ENCODE assay signal across 18 cellular contexts in genomic region chr2:138658187-138658894, GRCh38.
DNase-seq lines count a peak whose midpoint lies in the region; ATAC-seq and TF ChIP-seq lines count a peak whose summit lies in the region.
"Had no signal": no experiment of that assay in that cellular context is flagged by ENCODE, and none has a peak within 500 bp of the region (broad histone marks: within the 10 kb centered on the region; RNA-seq: fewer than 3 reads in every experiment).

No MANE protein-coding gene starts in this region.

- H2BK120ac ChIP-seq in H9 (ENCODE audit: low read depth, low read length, poor library complexity, severe bottlenecking) (no peak overlapping the region), mesendoderm (ENCODE audit: low read depth, low read length) (no peak overlapping the region)

- H3K18ac ChIP-seq in H9 (ENCODE audit: insufficient read length, low read depth, low read length) (no peak overlapping the region), mesendoderm (ENCODE audit: low read length) (no peak overlapping the region)

- H2BK5ac ChIP-seq in H9 (ENCODE audit: insufficient read length, low read length), result no peak overlapping the region
- H2BK5ac ChIP-seq in mesendoderm (ENCODE audit: low read length), result no peak overlapping the region

- H3K9ac ChIP-seq in H9 (ENCODE audit: extremely low read depth, insufficient read length, low read length) (no peak overlapping the region), endodermal cell (ENCODE audit: extremely low read depth, low read length, poor library complexity, severe bottlenecking) (no peak overlapping the region), mesendoderm (ENCODE audit: low read length) (no peak overlapping the region)

- no peak overlapping the region for H3T11ph ChIP-seq in H9 (ENCODE audit: low read length)

- H3K4me2 ChIP-seq in H9 (ENCODE audit: insufficient read depth, insufficient read length, low read length) (no peak overlapping the region), mesendoderm (ENCODE audit: low read length) (no peak overlapping the region)

- H3K27ac ChIP-seq in H9 (ENCODE audit: insufficient read length, low read depth, low read length) (no peak overlapping the region), endodermal cell (ENCODE audit: low read depth, low read length) (no peak overlapping the region), mesendoderm (ENCODE audit: low read depth, low read length) (no peak overlapping the region)

- H3K9me3 ChIP-seq in H9 (ENCODE audit: control insufficient read depth, low read depth, low read length), result no peaks in the 10 kb centered on the region
- H3K9me3 ChIP-seq in endodermal cell (ENCODE audit: control insufficient read depth, low read length), result no peaks in the 10 kb centered on the region
- H3K9me3 ChIP-seq: BE2C, HAP-1 had no signal

- no peaks in the 10 kb centered on the region; the same call in 1 of the 2 replicates for H3K27me3 Mint-ChIP-seq in H9 (ENCODE audit: low read depth)
- no peaks in the 10 kb centered on the region for H3K27me3 Mint-ChIP-seq in endodermal cell (ENCODE audit: insufficient read depth)

- 0 out of 2 replicates have a peak overlapping the region, but pooled peaks have one; percentile 9 for H2BK15ac ChIP-seq in H9 (ENCODE audit: low read depth, low read length)
- H2BK15ac ChIP-seq in mesendoderm (replicated peaks; ENCODE audit: low read depth), result no peak overlapping the region

- H3K4me3 ChIP-seq in endodermal cell (ENCODE audit: low read length), result no peak overlapping the region
- no peak overlapping the region for H3K4me3 ChIP-seq in mesendoderm (ENCODE audit: low read length)
- H3K4me3 ChIP-seq: HAP-1 had no signal

- H3K23me2 ChIP-seq in H9 (ENCODE audit: insufficient read length, low read depth, low read length, poor library complexity, severe bottlenecking), result no peaks in the 10 kb centered on the region

- H2AK5ac ChIP-seq in H9 (ENCODE audit: insufficient read length, low read length), result no peak overlapping the region
- no peak overlapping the region for H2AK5ac ChIP-seq in mesendoderm (ENCODE audit: low read length)

- TF ChIP-seq CTCF in H9 (conservative IDR thresholded peaks at IDR 0.05) (peak; percentile 47), endodermal cell (conservative IDR thresholded peaks at IDR 0.05) (peak; percentile 54)

- ATAC-seq in HG02840 (IDR thresholded peaks at IDR 0.05; ENCODE audit: low FRiP score, unreplicated experiment) (no peak), GM18909 (IDR thresholded peaks at IDR 0.05; ENCODE audit: poor library complexity, unreplicated experiment) (no peak)
- ATAC-seq: SK-N-SH treated with all-trans-retinoic acid at 6 μM for 48 hours had no signal

- H3K27me3 ChIP-seq in H9 (ENCODE audit: insufficient read depth, low read length), result no peaks in the 10 kb centered on the region
- no peaks in the 10 kb centered on the region for H3K27me3 ChIP-seq in endodermal cell (ENCODE audit: control insufficient read depth, insufficient read depth, low read length, poor library complexity, severe bottlenecking)
- H3K27me3 ChIP-seq in mesendoderm (ENCODE audit: insufficient read depth, low read length, poor library complexity), result no peaks in the 10 kb centered on the region
- H3K27me3 ChIP-seq: BE2C had no signal

- no peak overlapping the region for H2BK12ac ChIP-seq in H9 (ENCODE audit: insufficient read length, low read depth, low read length)

- H4K91ac ChIP-seq in H9 (ENCODE audit: insufficient read length, low read depth, low read length), result no peak overlapping the region

- H4K5ac ChIP-seq in H9 (ENCODE audit: insufficient read length, low read depth, low read length) (no peak overlapping the region), mesendoderm (ENCODE audit: low read length) (no peak overlapping the region)

- H3K23ac ChIP-seq in H9 (ENCODE audit: insufficient read length, low read depth, low read length) (no peak overlapping the region), mesendoderm (ENCODE audit: low read length) (no peak overlapping the region)

- no peaks in the 10 kb centered on the region for H4K20me1 ChIP-seq in H9 (ENCODE audit: control insufficient read depth, insufficient read depth, insufficient read length)

- H3K79me2 ChIP-seq in H9 (ENCODE audit: insufficient read depth, low read length) (no peaks in the 10 kb centered on the region), mesendoderm (ENCODE audit: control insufficient read depth, insufficient read depth, low read length) (no peaks in the 10 kb centered on the region)

- H3K36me3 ChIP-seq in endodermal cell (ENCODE audit: control insufficient read depth, insufficient read depth, low read length) (no peaks in the 10 kb centered on the region), mesendoderm (ENCODE audit: control insufficient read depth, insufficient read depth, low read length) (no peaks in the 10 kb centered on the region)
- H3K36me3 ChIP-seq: BE2C, HAP-1 had no signal

- no peaks in the 10 kb centered on the region for H3K9me3 Mint-ChIP-seq in H9
- no peaks in the 10 kb centered on the region for H3K9me3 Mint-ChIP-seq in endodermal cell
- H3K9me3 Mint-ChIP-seq: IgD-negative memory B cell had no signal

- H3K4me1 Mint-ChIP-seq in H9 (peaks cover 0 to 2% of the 10 kb centered on the region in 2 experiments; a peak in 1 of 4 replicates), endodermal cell (peaks cover 7% of the 10 kb centered on the region)
- H3K4me1 Mint-ChIP-seq: IgD-negative memory B cell had no signal

- H2BK20ac ChIP-seq in H9 (ENCODE audit: low read depth, low read length, poor library complexity, severe bottlenecking), result no peak overlapping the region

- H4K8ac ChIP-seq in H9 (replicated peaks; ENCODE audit: insufficient read length, low read depth, low read length) (no peak overlapping the region), mesendoderm (ENCODE audit: low read depth, low read length) (no peak overlapping the region)

- H2AFZ ChIP-seq in H9 (ENCODE audit: low read length), result no peak overlapping the region

- H3K4me3 Mint-ChIP-seq in H9, result no peak overlapping the region
- H3K4me3 Mint-ChIP-seq in endodermal cell, result no peak overlapping the region
- H3K4me3 Mint-ChIP-seq: IgD-negative memory B cell had no signal

- no peaks in the 10 kb centered on the region for H3K79me1 ChIP-seq in H9 (ENCODE audit: insufficient read depth, low read depth, low read length, poor library complexity, severe bottlenecking)
- no peaks in the 10 kb centered on the region for H3K79me1 ChIP-seq in mesendoderm (ENCODE audit: low read length)

- H3K27ac Mint-ChIP-seq in H9, result peak overlapping the region in 1 of 3 experiments; percentile 45; a peak in 1 of 7 replicates
- H3K27ac Mint-ChIP-seq in endodermal cell, result no peak overlapping the region
- H3K27ac Mint-ChIP-seq: IgD-negative memory B cell had no signal

- H3K56ac ChIP-seq in H9 (ENCODE audit: insufficient read length, low read depth, low read length) (no peak overlapping the region), mesendoderm (ENCODE audit: low read length) (no peak overlapping the region)

- H3K36me3 Mint-ChIP-seq in H9 (ENCODE audit: insufficient read depth in 1 of 3, low read depth in 3 of 3) (no peaks in the 10 kb centered on the region), endodermal cell (ENCODE audit: low read depth) (no peaks in the 10 kb centered on the region)
- H3K36me3 Mint-ChIP-seq: IgD-negative memory B cell had no signal

- no peak for DNase-seq in H9
- DNase-seq in NCI-H69 (lab: John Stamatoyannopoulos, UW), result peak; percentile 1
- DNase-seq in endodermal cell, result peak; percentile 52
- DNase-seq in mesendoderm, result peak; percentile 11
- no peak for DNase-seq in head of caudate nucleus
- DNase-seq: BE2C; DMS79 treated with DMSO at 0.1 percent for 48 hours; Karpas-422; NCI-H1417; NCI-H1694 treated with DMSO at 0.1 percent for 48 hours; NCI-H446 treated with DMSO at 0.1 percent for 48 hours; NCI-H774; NK-92 treated with Interleukin-12 subunit alpha and Interleukin-12 subunit beta, amount 100 ng/mL, for 24 hours had no signal

- H3K14ac ChIP-seq in H9 (ENCODE audit: insufficient read depth, low read length), result no peak overlapping the region

- intact Hi-C loops in head of caudate nucleus (cut with DNase I), result no loop called here

- H3K4ac ChIP-seq in H9 (ENCODE audit: low read depth, low read length), result no peak overlapping the region
- no peak overlapping the region for H3K4ac ChIP-seq in mesendoderm (ENCODE audit: low read depth, low read length)

- no CpG with 5 or more reads among the region's 3 CpGs for WGBS in H9 (ENCODE audit: extremely low coverage, insufficient read length, low lambda C conversion rate)
- 83% methylated on average over 3 of the region's 3 CpGs; no CpG with 5 or more reads in 1 of the 2 experiments for WGBS in endodermal cell (ENCODE audit: insufficient coverage in 1 of 2, insufficient read length in 1 of 2), 2 experiments
- WGBS in mesendoderm (ENCODE audit: extremely low coverage, insufficient coverage, low lambda C conversion rate), result no CpG with 5 or more reads among the region's 3 CpGs

- no peaks in the 10 kb centered on the region for H3K4me1 ChIP-seq in H9 (ENCODE audit: insufficient read depth, low read length)
- peaks cover 4% of the 10 kb centered on the region for H3K4me1 ChIP-seq in endodermal cell (ENCODE audit: control insufficient read depth, insufficient read depth, low read length)
- H3K4me1 ChIP-seq in mesendoderm (ENCODE audit: control insufficient read depth, low read depth, low read length), result no peaks in the 10 kb centered on the region
- H3K4me1 ChIP-seq: BE2C, HAP-1 had no signal

Comparison
In these comparisons a context has a peak if more than half of its experiments do, and no peak if none do; other contexts are left out.
1. DNase-seq: peak in NCI-H69 (single experiment), endodermal cell (single experiment) and mesendoderm (single experiment); none in H9 (single experiment) and head of caudate nucleus (0 of 42).